ENCODE assay signal across 13 cellular contexts in the genomic region with DNA sequence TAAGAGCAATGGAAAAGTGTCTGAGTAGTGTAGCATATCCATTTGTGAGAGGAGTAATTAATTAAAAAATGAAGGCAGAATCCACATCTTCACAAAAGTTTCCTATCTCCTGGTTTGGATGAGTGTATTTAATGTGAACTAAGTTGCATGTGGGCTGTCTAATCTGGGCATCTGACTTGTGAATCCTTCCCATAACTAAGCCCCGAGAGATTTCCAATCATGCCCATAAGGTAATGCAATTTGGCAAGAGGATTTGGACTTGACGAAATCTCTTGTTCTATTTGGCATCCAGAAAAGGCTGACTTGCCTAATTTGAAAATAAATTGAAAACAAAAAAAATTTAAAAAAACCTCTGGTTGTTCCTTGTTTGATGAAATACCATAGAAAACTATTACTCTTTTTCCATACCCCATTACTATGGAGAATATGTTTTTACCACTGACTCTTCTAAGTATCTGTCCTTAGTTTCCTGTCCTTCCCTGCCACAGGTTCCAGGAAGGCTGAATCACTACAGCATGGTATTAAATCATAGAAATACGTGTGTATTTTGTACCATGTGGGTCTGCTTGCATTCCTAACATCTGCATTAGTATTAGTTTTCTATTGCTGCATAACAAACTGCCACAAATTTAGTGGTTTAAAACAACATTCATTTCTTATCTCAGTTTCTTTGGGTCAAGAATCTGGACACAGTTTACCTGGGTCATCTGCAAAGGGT. TPM values are rescaled to one million over a fixed set of nuclear protein-coding genes. Genes with fewer than 3 reads are reported as not detected.
DNase-seq lines count a peak whose midpoint lies in the region; ATAC-seq lines count a peak whose summit lies in the region.
"Had no signal": no experiment of that assay in that cellular context is flagged by ENCODE, and none has a peak within 500 bp of the region (broad histone marks: within the 10 kb centered on the region; RNA-seq: fewer than 3 reads in every experiment).

No MANE protein-coding gene starts in this region.

- ATAC-seq in memory B cell (ENCODE audit: low read depth) (no peak), GM21423 (IDR thresholded peaks at IDR 0.05; ENCODE audit: unreplicated experiment) (no peak)
- ATAC-seq: activated CD4-positive, CD25-positive, alpha-beta regulatory T cell treated with anti-CD3 and anti-CD28 coated beads, Interleukin-2, amount 50 U/mL, for 24 hours had no signal

- H3K27me3 ChIP-seq in H7 (ENCODE audit: control insufficient read depth, insufficient read depth, low read length): no peaks in the 10 kb centered on the region

- H3K4me3 ChIP-seq in H7 (ENCODE audit: insufficient read depth, low read depth, low read length): no peak overlapping the region

- no peak overlapping the region for H3K4me3 Mint-ChIP-seq in memory B cell

- no peaks in the 10 kb centered on the region for H3K9me3 Mint-ChIP-seq in memory B cell
- H3K9me3 Mint-ChIP-seq: activated T-helper 2 cell treated with anti-CD3 and anti-CD28 coated beads, Interferon-gamma antibody, Interleukin-2, Interleukin-4, amounts not matched to agents 10 μg/mL and 5 μg/mL and 100 μg/mL, durations not matched to agents 14 hours and 24 hours and 36 hours had no signal

- no peaks in the 10 kb centered on the region for H3K27me3 Mint-ChIP-seq in memory B cell

- DNase-seq in AG08395 (ENCODE audit: low spot score) (peak; percentile 68), M059J (ENCODE audit: low read depth) (peak; percentile 58), dedifferentiated amniotic fluid mesenchymal stem cell (ENCODE audit: extremely low spot score) (peak; percentile 17), memory B cell (ENCODE audit: low spot score in 2 of 2) (no peak), H7 (no peak), NCI-H2227 treated with DMSO at 0.1 percent for 48 hours (lab: John Stamatoyannopoulos, UW) (no peak), DMS153 (lab: John Stamatoyannopoulos, UW) (no peak)
- DNase-seq: cerebellar nuclear complex, kidney glomerular epithelial cell, NCI-H1436 had no signal

- H3K27ac Mint-ChIP-seq in memory B cell: peak overlapping the region; percentile 68
- H3K27ac Mint-ChIP-seq: activated T-helper 2 cell treated with anti-CD3 and anti-CD28 coated beads, Interferon-gamma antibody, Interleukin-2, Interleukin-4, amounts not matched to agents 10 μg/mL and 5 μg/mL and 100 μg/mL, durations not matched to agents 14 hours and 24 hours and 36 hours had no signal

- peaks cover 37% of the 10 kb centered on the region for H3K4me1 Mint-ChIP-seq in memory B cell

- no peaks in the 10 kb centered on the region for H3K36me3 ChIP-seq in H7 (replicated peaks; ENCODE audit: control insufficient read depth, insufficient read depth, low read length)

- H3K36me3 Mint-ChIP-seq in memory B cell: peaks cover 15% of the 10 kb centered on the region

RNA-seq across cellular contexts. Expression of gene ETV6, which starts 48.4 kb away (rescaled TPM):
- 4.7 and 11.5 TPM in 2 replicates for total RNA-seq in M059J (2014; rRNA removed; shearing (Covaris generic))
- total RNA-seq in H7 (2014; rRNA removed; shearing (Covaris generic)): 5.7 and 6.2 TPM in 2 replicates

Comparison
In these comparisons a context has a peak if more than half of its experiments do, and no peak if none do; other contexts are left out.
1. DNase-seq: peak in AG08395 (single experiment), M059J (single experiment) and dedifferentiated amniotic fluid mesenchymal stem cell (single experiment); none in memory B cell (0 of 2), H7 (single experiment), NCI-H2227 treated with DMSO at 0.1 percent for 48 hours (single experiment) and DMS153 (single experiment).